Comparison of ENCODE assay signal across 15 cellular contexts in genomic region chr4:53113433-53114215, GRCh38.
A peak's percentile ranks its signal among the peaks of the same experiment; 100 is the strongest.
DNase-seq lines count a peak whose midpoint lies in the region; ATAC-seq and TF ChIP-seq lines count a peak whose summit lies in the region.
"Had no signal": no experiment of that assay in that cellular context is flagged by ENCODE, and none has a peak within 500 bp of the region (broad histone marks: within the 10 kb centered on the region; RNA-seq: fewer than 3 reads in every experiment).

No MANE protein-coding gene starts in this region.

- H3K27ac Mint-ChIP-seq in activated T-helper 2 cell treated with anti-CD3 and anti-CD28 coated beads, Interferon-gamma antibody, Interleukin-2, Interleukin-4, amounts not matched to agents 10 μg/mL and 5 μg/mL and 100 μg/mL, durations not matched to agents 14 hours and 24 hours and 36 hours: peak overlapping the region; percentile 83
- no peak overlapping the region for H3K27ac Mint-ChIP-seq in CD14-positive monocyte
- H3K27ac Mint-ChIP-seq: nephron progenitor cell had no signal

- DNase-seq in heart left ventricle (no peak), left ventricle myocardium inferior (no peak), DMS79 treated with DMSO at 0.1 percent for 48 hours (lab: John Stamatoyannopoulos, UW) (no peak), CD14-positive monocyte (ENCODE audit: low spot score) (no peak)
- DNase-seq in activated T-helper 2 cell treated with anti-CD3 and anti-CD28 coated beads, Interferon-gamma antibody, Interleukin-2, Interleukin-4, amounts not matched to agents 10 μg/mL and 5 μg/mL and 100 μg/mL, durations not matched to agents 14 hours and 24 hours and 36 hours (ENCODE audit: low spot score): no peak
- no peak for DNase-seq in stimulated activated naive CD8-positive, alpha-beta T cell treated with anti-CD3 and anti-CD28 coated beads, Interleukin-15, Interleukin-2, amounts not matched to agents 100 U/mL and 50 U/mL, for 24 hours
- DNase-seq: activated CD8-positive, alpha-beta memory T cell treated with anti-CD3 and anti-CD28 coated beads, Interleukin-2, amount 50 U/mL, for 4 hours; Kasumi-1; NCI-H2081 treated with DMSO at 0.1 percent for 48 hours; nephron progenitor cell; right cardiac atrium; SIG-M5 had no signal

- H3K4me1 ChIP-seq in heart left ventricle (peaks cover 0 to 15% (median 0%) of the 10 kb centered on the region in 12 donors), left ventricle myocardium inferior (peaks cover 8% of the 10 kb centered on the region)

- no peak overlapping the region for H3K4me3 Mint-ChIP-seq in activated T-helper 2 cell treated with anti-CD3 and anti-CD28 coated beads, Interferon-gamma antibody, Interleukin-2, Interleukin-4, amounts not matched to agents 10 μg/mL and 5 μg/mL and 100 μg/mL, durations not matched to agents 14 hours and 24 hours and 36 hours (ENCODE audit: low read depth)
- H3K4me3 Mint-ChIP-seq in CD14-positive monocyte: no peak overlapping the region
- H3K4me3 Mint-ChIP-seq: nephron progenitor cell had no signal

- peaks cover 0 to 20% (median 4%) of the 10 kb centered on the region in 12 donors for H3K9me3 ChIP-seq in heart left ventricle
- peaks cover 23% of the 10 kb centered on the region for H3K9me3 ChIP-seq in left ventricle myocardium inferior (replicated peaks)

- H3K9me3 Mint-ChIP-seq in activated T-helper 2 cell treated with anti-CD3 and anti-CD28 coated beads, Interferon-gamma antibody, Interleukin-2, Interleukin-4, amounts not matched to agents 10 μg/mL and 5 μg/mL and 100 μg/mL, durations not matched to agents 14 hours and 24 hours and 36 hours: peaks cover 29% of the 10 kb centered on the region
- H3K9me3 Mint-ChIP-seq in CD14-positive monocyte: peaks cover 3 to 17% (median 6%) of the 10 kb centered on the region in 7 donors

- no peak overlapping the region for H3K4me3 ChIP-seq in heart left ventricle
- no peak overlapping the region for H3K4me3 ChIP-seq in left ventricle myocardium inferior
- H3K4me3 ChIP-seq: cardiac muscle cell had no signal

- peaks cover 23% of the 10 kb centered on the region for H3K4me1 Mint-ChIP-seq in activated T-helper 2 cell treated with anti-CD3 and anti-CD28 coated beads, Interferon-gamma antibody, Interleukin-2, Interleukin-4, amounts not matched to agents 10 μg/mL and 5 μg/mL and 100 μg/mL, durations not matched to agents 14 hours and 24 hours and 36 hours (ENCODE audit: low read depth)
- H3K4me1 Mint-ChIP-seq in CD14-positive monocyte: no peaks in the 10 kb centered on the region

- no peaks in the 10 kb centered on the region for H3K27me3 Mint-ChIP-seq in activated T-helper 2 cell treated with anti-CD3 and anti-CD28 coated beads, Interferon-gamma antibody, Interleukin-2, Interleukin-4, amounts not matched to agents 10 μg/mL and 5 μg/mL and 100 μg/mL, durations not matched to agents 14 hours and 24 hours and 36 hours (ENCODE audit: low read depth)
- peaks cover 0 to 2% (median 0%) of the 10 kb centered on the region in 3 donors for H3K27me3 Mint-ChIP-seq in CD14-positive monocyte (ENCODE audit: low read depth in 3 of 3)

- no peak for TF ChIP-seq POLR2A in heart left ventricle (IDR thresholded peaks at IDR 0.05)

- H3K27ac ChIP-seq in heart left ventricle: no peak overlapping the region
- H3K27ac ChIP-seq in left ventricle myocardium inferior (replicated peaks): no peak overlapping the region
- H3K27ac ChIP-seq: cardiac muscle cell had no signal

- H3K36me3 ChIP-seq in heart left ventricle (no peaks in the 10 kb centered on the region), left ventricle myocardium inferior (no peaks in the 10 kb centered on the region)
- H3K36me3 ChIP-seq: cardiac muscle cell had no signal

- intact Hi-C loops in heart left ventricle (cut with DNase I) (no loop called here), left ventricle myocardium inferior (cut with micrococcal nuclease) (no loop called here), CD14-positive monocyte (cut with micrococcal nuclease) (no loop called here)
- intact Hi-C loops in activated T-helper 2 cell treated with anti-CD3 and anti-CD28 coated beads, Interferon-gamma antibody, Interleukin-2, Interleukin-4, amounts not matched to agents 10 μg/mL and 5 μg/mL and 100 μg/mL, durations not matched to agents 14 hours and 24 hours and 36 hours (cut with micrococcal nuclease): loop anchor here (1.0 to 10.0 kb wide), 3 partner anchors 12 to 251 kb away; partner anchors contain the start of gene SCFD2

- H3K27me3 ChIP-seq in heart left ventricle (no peaks in the 10 kb centered on the region), left ventricle myocardium inferior (ENCODE audit: low read depth) (no peaks in the 10 kb centered on the region)
- H3K27me3 ChIP-seq: cardiac muscle cell had no signal

- TF ChIP-seq CTCF in heart left ventricle (IDR thresholded peaks at IDR 0.05) (no peak), left ventricle myocardium inferior (IDR thresholded peaks at IDR 0.05; ENCODE audit: borderline replicate concordance) (no peak), CD14-positive monocyte (IDR thresholded peaks at IDR 0.05) (no peak)

- WGBS in heart left ventricle, 4 donors: 71 to 87% (median 74%) methylated on average over 2 of the region's 2 CpGs

- H3K36me3 Mint-ChIP-seq in activated T-helper 2 cell treated with anti-CD3 and anti-CD28 coated beads, Interferon-gamma antibody, Interleukin-2, Interleukin-4, amounts not matched to agents 10 μg/mL and 5 μg/mL and 100 μg/mL, durations not matched to agents 14 hours and 24 hours and 36 hours (ENCODE audit: low read depth): peaks cover 24% of the 10 kb centered on the region
- H3K36me3 Mint-ChIP-seq in CD14-positive monocyte: peaks cover 0 to 9% of the 10 kb centered on the region in 2 donors

- ATAC-seq in heart left ventricle: peak in 3 of 4 donors; percentile 30 to 51 (median 41)
- ATAC-seq in HG02571 (IDR thresholded peaks at IDR 0.05; ENCODE audit: unreplicated experiment): peak; percentile 59
- peak; percentile 99 for ATAC-seq in stimulated activated naive CD8-positive, alpha-beta T cell treated with anti-CD3 and anti-CD28 coated beads, Interleukin-15, Interleukin-2, amounts not matched to agents 100 U/mL and 50 U/mL, for 24 hours
- ATAC-seq in GM21825 (IDR thresholded peaks at IDR 0.05; ENCODE audit: unreplicated experiment): no peak
